8 cellular contexts compared by ENCODE assay signal in genomic region chr6:16725145-16725864, GRCh38. TPM values are rescaled to one million over a fixed set of nuclear protein-coding genes. Genes with fewer than 3 reads are reported as not detected.
DNase-seq lines count a peak whose midpoint lies in the region; ATAC-seq and TF ChIP-seq lines count a peak whose summit lies in the region.

No MANE protein-coding gene starts in this region.

- ATAC-seq in Panc1 (peak; percentile 31; the same call in 1 of the 2 replicates), sciatic nerve (peak; percentile 76), GM21528 (IDR thresholded peaks at IDR 0.05; ENCODE audit: low FRiP score, unreplicated experiment) (no peak), HG03571 (IDR thresholded peaks at IDR 0.05; ENCODE audit: unreplicated experiment) (no peak)
- no peak for ATAC-seq in CD4-positive, alpha-beta T cell (ENCODE audit: poor library complexity)

- peak overlapping the region; percentile 99 for H3K27ac ChIP-seq in Panc1 (ENCODE audit: low read length)
- no peak overlapping the region for H3K27ac ChIP-seq in CD4-positive, alpha-beta T cell (ENCODE audit: low read depth, low read length)

- peaks cover 96% of the 10 kb centered on the region for H3K4me1 ChIP-seq in Panc1 (ENCODE audit: control insufficient read depth, insufficient read depth, low read length)

- CTCF ChIA-PET in Panc1 (lab: Charles Lee): interaction anchor here (1.1 kb wide), 1 partner anchor 12 kb away, joined by 3 read pairs; no protein-coding TSS in a partner anchor
- CTCF ChIA-PET in CD4-positive, alpha-beta T cell (lab: Charles Lee): interaction anchor here (0.6 kb wide), 1 partner anchor 411 kb away, joined by 3 read pairs; no protein-coding TSS in a partner anchor

- H3K9me3 ChIP-seq in Panc1 (ENCODE audit: control insufficient read depth, insufficient read depth, low read depth, low read length): no peaks in the 10 kb centered on the region
- no peaks in the 10 kb centered on the region for H3K9me3 ChIP-seq in CD4-positive, alpha-beta T cell (ENCODE audit: control insufficient read depth, low read length)

- no peak overlapping the region for H3K27ac Mint-ChIP-seq in CD4-positive, alpha-beta T cell

- no peak overlapping the region for H3K4me3 Mint-ChIP-seq in CD4-positive, alpha-beta T cell

- H3K9me3 Mint-ChIP-seq in CD4-positive, alpha-beta T cell: no peaks in the 10 kb centered on the region

- no peak for TF ChIP-seq CTCF in Panc1 (IDR thresholded peaks at IDR 0.05)
- no peak for TF ChIP-seq CTCF in CD4-positive, alpha-beta T cell (IDR thresholded peaks at IDR 0.05)

- peaks cover 54% of the 10 kb centered on the region for H3K4me1 Mint-ChIP-seq in CD4-positive, alpha-beta T cell (ENCODE audit: low read depth)

- TSS peak; percentile 43 for BruUV-seq in Panc1 (replicated peaks; lab: Mats Ljungman, UMichigan)

- no peaks in the 10 kb centered on the region for H3K36me3 ChIP-seq in Panc1 (ENCODE audit: control insufficient read depth, insufficient read depth, low read length)

- in situ Hi-C loops in Panc1 (cut with HindIII; ENCODE audit: low pct_unique_long_range_greater_than_20kb, low sequenced_read_pairs): no loop called here

- no peaks in the 10 kb centered on the region for H3K36me3 Mint-ChIP-seq in CD4-positive, alpha-beta T cell (ENCODE audit: low read depth)

- no peaks in the 10 kb centered on the region for H3K27me3 ChIP-seq in Panc1 (ENCODE audit: control insufficient read depth, insufficient read depth, low read length)
- no peaks in the 10 kb centered on the region for H3K27me3 ChIP-seq in CD4-positive, alpha-beta T cell (ENCODE audit: control insufficient read depth, insufficient read depth, low read length)

- H3K4me3 ChIP-seq in Panc1 (ENCODE audit: low read depth in 2 of 2, low read length in 2 of 2): peak overlapping the region; percentile 11 to 33; a peak in 3 of 4 replicates

- DNase-seq in EH (ENCODE audit: low read depth) (peak; percentile 93), Panc1 (ENCODE audit: low read depth, low spot score) (peak; percentile 80), fibroblast of the conjunctiva (ENCODE audit: low read depth) (peak; percentile 64), sciatic nerve (ENCODE audit: low spot score) (no peak), GF-D8 (lab: John Stamatoyannopoulos, UW) (no peak)
- DNase-seq in CD4-positive, alpha-beta T cell: no peak

- H3K27me3 Mint-ChIP-seq in CD4-positive, alpha-beta T cell: no peaks in the 10 kb centered on the region

- intact Hi-C loops in Panc1 (cut with micrococcal nuclease; ENCODE audit: unreplicated experiment): loop anchor here (5.0 kb wide), 1 partner anchor 37 kb away; the partner anchor contains the start of gene ATXN1
- intact Hi-C loops in sciatic nerve (cut with DNase I): no loop called here
- intact Hi-C loops in CD4-positive, alpha-beta T cell (cut with DNase I, micrococcal nuclease): no loop called here

- POLR2A ChIA-PET in Panc1 (lab: Charles Lee): interaction anchor here (0.5 to 1.4 kb wide), 4 partner anchors 9 to 46 kb away, joined by 3 to 6 read pairs (median 4); partner anchors contain the start of gene ATXN1
- POLR2A ChIA-PET in CD4-positive, alpha-beta T cell (lab: Charles Lee): interaction anchor here (1.0 to 1.8 kb wide), 3 partner anchors 10 to 38 kb away, joined by 3 to 6 read pairs (median 3); partner anchors contain the start of gene ATXN1

RNA-seq across cellular contexts. Expression of gene ATXN1, which starts 36.0 kb away (rescaled TPM):
- 67.1 TPM for total RNA-seq in Panc1 (2021; ENCODE audit: unreplicated experiment)
- polyA plus RNA-seq in Panc1 (2012; ENCODE audit: insufficient read length): 30.3 TPM
- 70.0 TPM for total RNA-seq in sciatic nerve
- 10 to 100 TPM; 74.2 to 76.7 TPM for total RNA-seq in CD4-positive, alpha-beta T cell

Comparison
In these comparisons a context has a peak if more than half of its experiments do, and no peak if none do; other contexts are left out.
1. DNase-seq: peak in EH (single experiment), Panc1 (single experiment) and fibroblast of the conjunctiva (single experiment); none in sciatic nerve (single experiment), CD4-positive, alpha-beta T cell (0 of 10) and GF-D8 (single experiment).
2. ATAC-seq: peak in Panc1 (single experiment) and sciatic nerve (single experiment); none in CD4-positive, alpha-beta T cell (single experiment), GM21528 (single experiment) and HG03571 (single experiment).